ENCODE assay signal across 1 cellular context in genomic region chr2:61853848-61854434, GRCh38.
TF ChIP-seq lines count a peak whose summit lies in the region.

Gene FAM161A, minus strand, starts transcription at chr2:61854060. Its CDS starts 19 bp downstream, at chr2:61854041.

TF ChIP-seq in K562, 482 proteins besides CTCF, POLR2A, EP300 and RAD21 (continued from another document and continues in another):
- TF ChIP-seq TFAP4 (CRISPR knock-in tag; IDR thresholded peaks at IDR 0.05; ENCODE audit: borderline replicate concordance) (peak; percentile 60; the same call in 1 of the 2 replicates), PTTG1 (tag; IDR thresholded peaks at IDR 0.05; ENCODE audit: low read depth) (no peak), JUND (IDR thresholded peaks at IDR 0.05; ENCODE audit: borderline replicate concordance, low read depth, low read length) (no peak), JUND (tag; IDR thresholded peaks at IDR 0.05; ENCODE audit: borderline replicate concordance, low read depth, low read length) (no peak), HMGN3 (IDR thresholded peaks at IDR 0.05; ENCODE audit: borderline replicate concordance, extremely low read depth, insufficient read length, low read depth, low read length) (peak; percentile 18), MYNN (IDR thresholded peaks at IDR 0.05) (peak; percentile 36; the same call in 1 of the 2 replicates), MYNN (CRISPR knock-in tag; IDR thresholded peaks at IDR 0.05) (no peak), ZNF324 (CRISPR knock-in tag; IDR thresholded peaks at IDR 0.05) (no peak), RHOXF2B (CRISPR knock-in tag; conservative IDR thresholded peaks at IDR 0.05) (no peak), DPF2 (IDR thresholded peaks at IDR 0.05) (peak; percentile 15; the same call in 1 of the 2 replicates), KDM5B (IDR thresholded peaks at IDR 0.05; ENCODE audit: insufficient replicate concordance, low read depth, low read length) (peak; percentile 35), TOE1 (IDR thresholded peaks at IDR 0.05; ENCODE audit: borderline replicate concordance) (peak; percentile 43; the same call in 1 of the 2 replicates), TOE1 (CRISPR knock-in tag; IDR thresholded peaks at IDR 0.05; ENCODE audit: borderline replicate concordance, low read depth) (no peak), RBM22 (IDR thresholded peaks at IDR 0.05; ENCODE audit: low read depth, low read length, poor library complexity, severe bottlenecking) (peak; percentile 50), KAT7 (CRISPR knock-in tag; IDR thresholded peaks at IDR 0.05; ENCODE audit: borderline replicate concordance) (peak; percentile 66; the same call in 1 of the 2 replicates), ZNF407 (IDR thresholded peaks at IDR 0.05; ENCODE audit: low read depth) (peak; percentile 92), MXI1 (IDR thresholded peaks at IDR 0.05; ENCODE audit: low read depth, low read length) (peak; percentile 72; the same call in 1 of the 2 replicates), BMI1 (IDR thresholded peaks at IDR 0.05; ENCODE audit: low read length) (peak; percentile 55; the same call in 1 of the 2 replicates), CHD4 (IDR thresholded peaks at IDR 0.05; ENCODE audit: insufficient read depth, insufficient replicate concordance, low read depth, low read length, poor library complexity, severe bottlenecking) (peak; percentile 19), RBBP5 (IDR thresholded peaks at IDR 0.05; ENCODE audit: borderline replicate concordance, insufficient read depth, low read length, poor library complexity, severe bottlenecking) (peak; percentile 25), MGA (IDR thresholded peaks at IDR 0.05) (peak; percentile 59), ATF7 (IDR thresholded peaks at IDR 0.05) (peak; percentile 17; the same call in 1 of the 2 replicates), RFX1 (IDR thresholded peaks at IDR 0.05) (peak; percentile 94), L3MBTL2 (IDR thresholded peaks at IDR 0.05) (peak; percentile 86), CSDE1 (IDR thresholded peaks at IDR 0.05) (peak in 1 of 2 experiments; percentile 67; a peak in 2 of 4 replicates), PPARD (CRISPR knock-in tag; IDR thresholded peaks at IDR 0.05) (no peak), GABPB1 (CRISPR knock-in tag; IDR thresholded peaks at IDR 0.05) (peak; percentile 43; the same call in 1 of the 2 replicates), ZBTB7A (IDR thresholded peaks at IDR 0.05; ENCODE audit: borderline replicate concordance, control insufficient read depth, low read depth, low read length) (peak; percentile 44; the same call in 1 of the 2 replicates), MAZ (CRISPR knock-in tag; conservative IDR thresholded peaks at IDR 0.05 in 1 of 2, IDR thresholded peaks at IDR 0.05 in 1 of 2) (peak in 1 of 2 experiments; percentile 15; a peak in 1 of 4 replicates), NRF1 (conservative IDR thresholded peaks at IDR 0.05 in 1 of 2, IDR thresholded peaks at IDR 0.05 in 1 of 2) (peak; percentile 92 to 93), MTA3 (IDR thresholded peaks at IDR 0.05; ENCODE audit: borderline replicate concordance) (peak; percentile 95), HDAC3 (IDR thresholded peaks at IDR 0.05; ENCODE audit: borderline replicate concordance, partially characterized antibody) (peak; percentile 22), NKRF (IDR thresholded peaks at IDR 0.05; ENCODE audit: borderline replicate concordance) (peak; percentile 85), LCOR (CRISPR knock-in tag; IDR thresholded peaks at IDR 0.05) (0 out of 2 replicates have a peak, but pooled peaks have one; percentile 36), ZBTB9 (CRISPR knock-in tag; IDR thresholded peaks at IDR 0.05) (no peak)
